20 cellular contexts compared by ENCODE assay signal in genomic region chr7:40876604-40877003, GRCh38.
DNase-seq lines count a peak whose midpoint lies in the region; ATAC-seq and TF ChIP-seq lines count a peak whose summit lies in the region.
"Had no signal": no experiment of that assay in that cellular context is flagged by ENCODE, and none has a peak within 500 bp of the region (broad histone marks: within the 10 kb centered on the region; RNA-seq: fewer than 3 reads in every experiment).

No MANE protein-coding gene starts in this region.

- DNase-seq in NCI-H69 (lab: John Stamatoyannopoulos, UW): peak; percentile 4
- DNase-seq in astrocyte of the hippocampus (ENCODE audit: low read depth, low spot score): peak; percentile 19
- DNase-seq in mesenchymal stem cell: no peak
- peak; percentile 18 for DNase-seq in smooth muscle cell of the brain vasculature (ENCODE audit: low read depth, low spot score)
- DNase-seq in gastrocnemius medialis: no peak
- no peak for DNase-seq in SKM-1 (lab: John Stamatoyannopoulos, UW; ENCODE audit: unreplicated experiment)
- DNase-seq: 8988T; ACHN; BE2C; C1 segment of cervical spinal cord; CD4-positive, alpha-beta memory T cell; CD4-positive, CD25-positive, alpha-beta regulatory T cell; CD8-positive, alpha-beta memory T cell; COR-L47; DMS 273 treated with DMSO at 0.1 percent for 48 hours; DMS79 treated with DMSO at 0.1 percent for 48 hours; GF-D8 had no signal

- H2AK5ac ChIP-seq in mesenchymal stem cell (ENCODE audit: low read length, severe bottlenecking): no peak overlapping the region

- no peaks in the 10 kb centered on the region for H3K36me3 ChIP-seq in mesenchymal stem cell (ENCODE audit: control insufficient read depth in 1 of 2, insufficient read depth in 2 of 2, low read depth in 1 of 2, low read length in 2 of 2)
- H3K36me3 ChIP-seq in gastrocnemius medialis: no peaks in the 10 kb centered on the region
- H3K36me3 ChIP-seq: BE2C, BLaER1 had no signal

- H3K4me1 ChIP-seq in mesenchymal stem cell (ENCODE audit: control insufficient read depth, insufficient read depth, low read depth, low read length) (peaks cover 6% of the 10 kb centered on the region), gastrocnemius medialis (no peaks in the 10 kb centered on the region)
- H3K4me1 ChIP-seq: BE2C had no signal

- ATAC-seq in gastrocnemius medialis (no peak), HG03442 (IDR thresholded peaks at IDR 0.05; ENCODE audit: unreplicated experiment) (no peak), GM18868 (IDR thresholded peaks at IDR 0.05; ENCODE audit: unreplicated experiment) (no peak)

- in situ Hi-C loops in gastrocnemius medialis (cut with MboI; ENCODE audit: low sequenced_read_pairs in 4 of 4): no loop called here

- TF ChIP-seq CTCF in gastrocnemius medialis (IDR thresholded peaks at IDR 0.05 in 4 of 5, conservative IDR thresholded peaks at IDR 0.05 in 1 of 5): no peak

- no peak overlapping the region for H3K14ac ChIP-seq in mesenchymal stem cell (ENCODE audit: low read length in 2 of 2)

- no peak overlapping the region for H4K8ac ChIP-seq in mesenchymal stem cell (ENCODE audit: low read length)

- no peak overlapping the region for H3K18ac ChIP-seq in mesenchymal stem cell (ENCODE audit: low read depth in 1 of 2, low read length in 2 of 2)

- no peak overlapping the region for H3K23ac ChIP-seq in mesenchymal stem cell (ENCODE audit: low read length in 2 of 2)

- no peak overlapping the region for H3K4ac ChIP-seq in mesenchymal stem cell (ENCODE audit: low read depth in 1 of 2, low read length in 2 of 2)

- no peaks in the 10 kb centered on the region for H3K79me1 ChIP-seq in mesenchymal stem cell (replicated peaks; ENCODE audit: low read length, poor library complexity, severe bottlenecking)

- H3K27me3 ChIP-seq in mesenchymal stem cell (ENCODE audit: control insufficient read depth in 1 of 2, insufficient read depth in 1 of 2, low read length in 2 of 2) (no peaks in the 10 kb centered on the region), gastrocnemius medialis (no peaks in the 10 kb centered on the region)
- H3K27me3 ChIP-seq: BE2C, BLaER1 had no signal

- no peak overlapping the region for H2BK15ac ChIP-seq in mesenchymal stem cell (ENCODE audit: low read depth, poor library complexity, severe bottlenecking)

- no peak overlapping the region for H2BK5ac ChIP-seq in mesenchymal stem cell (ENCODE audit: low read depth, low read length, poor library complexity, severe bottlenecking)

- H3K9ac ChIP-seq in mesenchymal stem cell (ENCODE audit: low read length): no peak overlapping the region
- H3K9ac ChIP-seq: BLaER1 had no signal

- no peak overlapping the region for H2BK120ac ChIP-seq in mesenchymal stem cell (ENCODE audit: low read depth, low read length)

- intact Hi-C loops in gastrocnemius medialis (cut with DNase I; ENCODE audit: low total_unique reads): no loop called here

- no peak overlapping the region for H2BK12ac ChIP-seq in mesenchymal stem cell (ENCODE audit: low read length in 2 of 2)

- H3K27ac ChIP-seq in mesenchymal stem cell (ENCODE audit: low read length, poor library complexity, severe bottlenecking) (peak overlapping the region; percentile 1), gastrocnemius medialis (no peak overlapping the region)
- H3K27ac ChIP-seq: BLaER1 had no signal

- H3K4me2 ChIP-seq in mesenchymal stem cell (ENCODE audit: low read length, poor library complexity, severe bottlenecking): no peak overlapping the region
- H3K4me2 ChIP-seq: BLaER1 had no signal

- no peaks in the 10 kb centered on the region for H3K9me3 ChIP-seq in mesenchymal stem cell (ENCODE audit: control insufficient read depth, low read length)
- no peaks in the 10 kb centered on the region for H3K9me3 ChIP-seq in gastrocnemius medialis
- H3K9me3 ChIP-seq: BE2C had no signal

- no peak overlapping the region for H4K91ac ChIP-seq in mesenchymal stem cell (ENCODE audit: low read length)

- no peak overlapping the region for H2AFZ ChIP-seq in mesenchymal stem cell (ENCODE audit: low read depth, low read length)

- H3K4me3 ChIP-seq in mesenchymal stem cell (ENCODE audit: insufficient read depth in 1 of 2, low read depth in 1 of 2, low read length in 2 of 2) (no peak overlapping the region), gastrocnemius medialis (no peak overlapping the region)
- H3K4me3 ChIP-seq: BLaER1 had no signal

- WGBS in mesenchymal stem cell: 91% methylated on average over 3 of the region's 3 CpGs

- no peak for TF ChIP-seq POLR2A in gastrocnemius medialis (IDR thresholded peaks at IDR 0.05)

Comparison
In these comparisons a context has a peak if more than half of its experiments do, and no peak if none do; other contexts are left out.
1. DNase-seq: peak in NCI-H69 (single experiment), astrocyte of the hippocampus (single experiment) and smooth muscle cell of the brain vasculature (single experiment); none in mesenchymal stem cell (single experiment), gastrocnemius medialis (0 of 2) and SKM-1 (single experiment).